Comparison of ENCODE assay signal across 11 cellular contexts in the genomic region with DNA sequence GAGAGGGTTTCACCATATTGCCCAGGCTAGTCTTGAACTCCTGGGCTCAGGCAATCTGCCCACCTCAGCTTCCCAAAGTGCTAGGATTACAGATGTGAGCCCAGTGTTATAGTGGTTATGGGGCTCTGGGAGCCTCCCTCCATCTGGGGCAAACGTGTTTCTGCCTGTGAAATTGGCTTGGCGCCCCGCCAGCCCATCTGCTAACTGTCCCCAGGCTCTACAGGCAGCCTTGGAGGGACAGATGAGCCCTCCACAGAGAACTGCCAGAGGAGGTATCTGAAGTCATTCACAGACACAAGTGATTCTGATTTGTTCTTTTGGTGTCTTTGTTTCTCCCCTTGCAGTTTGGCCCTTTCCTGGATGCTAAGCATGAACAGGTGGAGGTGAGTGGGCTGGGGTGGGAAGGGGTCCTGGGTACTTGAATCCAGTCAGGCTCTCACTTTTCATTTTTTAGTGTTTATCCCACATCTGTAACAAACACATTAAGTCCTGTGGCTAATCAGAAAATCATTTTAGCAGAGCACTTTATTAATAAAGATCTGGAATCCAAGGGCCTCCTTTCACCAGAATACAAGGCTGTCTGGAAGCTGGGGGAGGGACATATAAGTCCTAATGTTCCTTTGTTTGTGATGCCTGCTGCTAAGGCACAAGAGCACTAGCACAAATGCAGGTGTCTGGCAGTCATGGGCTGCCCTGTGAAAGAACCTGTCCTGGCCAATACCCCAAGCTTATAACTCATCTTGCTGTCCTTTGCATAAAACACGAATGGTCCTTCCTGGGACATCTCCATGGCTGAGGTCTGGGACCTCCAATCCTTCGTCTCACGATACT. TPM values are rescaled to one million over a fixed set of nuclear protein-coding genes. Genes with fewer than 3 reads are reported as not detected.
DNase-seq lines count a peak whose midpoint lies in the region; ATAC-seq and TF ChIP-seq lines count a peak whose summit lies in the region.
"Had no signal": no experiment of that assay in that cellular context is flagged by ENCODE, and none has a peak within 500 bp of the region (broad histone marks: within the 10 kb centered on the region; RNA-seq: fewer than 3 reads in every experiment).

No MANE protein-coding gene starts in this region.

- H3K27ac ChIP-seq in DND-41 (ENCODE audit: low read length) (no peak overlapping the region), esophagus squamous epithelium (peak overlapping the region in 3 of 4 donors; percentile 87 to 94 (median 88)), sigmoid colon (peak overlapping the region; percentile 89 to 95 (median 94)), GM23338 (ENCODE audit: low read depth) (no peak overlapping the region)
- H3K27ac ChIP-seq: foreskin keratinocyte had no signal

- H3K9me3 Mint-ChIP-seq in GM23338: no peaks in the 10 kb centered on the region
- no peaks in the 10 kb centered on the region for H3K9me3 Mint-ChIP-seq in activated naive CD8-positive, alpha-beta T cell treated with anti-CD3 and anti-CD28 coated beads, Interleukin-2, amount 50 U/mL, for 24 hours

- TF ChIP-seq CTCF in DND-41 (IDR thresholded peaks at IDR 0.05; ENCODE audit: borderline replicate concordance, extremely low read depth, low read length, poor library complexity, severe bottlenecking): no peak
- no peak for TF ChIP-seq CTCF in esophagus squamous epithelium (IDR thresholded peaks at IDR 0.05)
- TF ChIP-seq CTCF in sigmoid colon (IDR thresholded peaks at IDR 0.05): no peak
- TF ChIP-seq CTCF in GM23338 (conservative IDR thresholded peaks at IDR 0.05; ENCODE audit: low read depth in 2 of 2): no peak

- H3K36me3 Mint-ChIP-seq in GM23338 (ENCODE audit: low read depth): peaks cover 84% of the 10 kb centered on the region
- peaks cover 47% of the 10 kb centered on the region for H3K36me3 Mint-ChIP-seq in activated naive CD8-positive, alpha-beta T cell treated with anti-CD3 and anti-CD28 coated beads, Interleukin-2, amount 50 U/mL, for 24 hours (ENCODE audit: low read depth)

- ATAC-seq in DND-41 (ENCODE audit: insufficient read depth, low read depth) (peak; percentile 44; the same call in 2 of the 3 replicates), GM23338 (no peak), GM21619 (IDR thresholded peaks at IDR 0.05; ENCODE audit: unreplicated experiment) (no peak), GM19463 (IDR thresholded peaks at IDR 0.05; ENCODE audit: unreplicated experiment) (no peak)
- no peak for ATAC-seq in activated naive CD8-positive, alpha-beta T cell treated with anti-CD3 and anti-CD28 coated beads, Interleukin-2, amount 50 U/mL, for 24 hours
- ATAC-seq: foreskin keratinocyte had no signal

- H3K4me1 ChIP-seq in DND-41 (ENCODE audit: insufficient read depth, low read length) (no peaks in the 10 kb centered on the region), esophagus squamous epithelium (peaks cover 15 to 52% (median 37%) of the 10 kb centered on the region in 3 donors), sigmoid colon (peaks cover 0 to 55% (median 55%) of the 10 kb centered on the region in 4 donors), GM23338 (ENCODE audit: insufficient read depth) (no peaks in the 10 kb centered on the region)
- H3K4me1 ChIP-seq: foreskin keratinocyte, HAP-1 had no signal

- H3K27ac Mint-ChIP-seq in GM23338: no peak overlapping the region
- H3K27ac Mint-ChIP-seq in activated naive CD8-positive, alpha-beta T cell treated with anti-CD3 and anti-CD28 coated beads, Interleukin-2, amount 50 U/mL, for 24 hours: no peak overlapping the region

- H3K36me3 ChIP-seq in DND-41 (ENCODE audit: insufficient read depth, low read length): peaks cover 98% of the 10 kb centered on the region
- H3K36me3 ChIP-seq in esophagus squamous epithelium: peaks cover 0 to 66% (median 8%) of the 10 kb centered on the region in 3 donors
- H3K36me3 ChIP-seq in sigmoid colon: no peaks in the 10 kb centered on the region
- H3K36me3 ChIP-seq in GM23338 (ENCODE audit: insufficient read depth): peaks cover 41% of the 10 kb centered on the region

- 93% methylated on average over 3 of the region's 6 CpGs for WGBS in esophagus squamous epithelium, 2 donors
- 77 to 81% methylated on average over 6 of the region's 6 CpGs for WGBS in sigmoid colon, 2 donors

- H3K9me3 ChIP-seq in DND-41 (ENCODE audit: insufficient read depth, low read length, severe bottlenecking) (no peaks in the 10 kb centered on the region), esophagus squamous epithelium (no peaks in the 10 kb centered on the region), sigmoid colon (no peaks in the 10 kb centered on the region)
- H3K9me3 ChIP-seq: HAP-1 had no signal

- intact Hi-C loops in esophagus squamous epithelium (cut with DNase I): no loop called here
- intact Hi-C loops in sigmoid colon (cut with DNase I): no loop called here

- DNase-seq in DND-41 (peak; percentile 26), NCI-H446 treated with DMSO at 0.1 percent for 48 hours (lab: John Stamatoyannopoulos, UW) (peak; percentile 65), esophagus squamous epithelium (lab: John Stamatoyannopoulos, UW) (no peak), sigmoid colon (peak; percentile 76), GM23338 (ENCODE audit: low spot score) (no peak)
- no peak for DNase-seq in activated naive CD8-positive, alpha-beta T cell treated with anti-CD3 and anti-CD28 coated beads, Interleukin-2, amount 50 U/mL, for 24 hours
- DNase-seq: foreskin keratinocyte, NCI-H1417 treated with DMSO at 0.1 percent for 48 hours had no signal

- no peak for TF ChIP-seq EP300 in sigmoid colon (IDR thresholded peaks at IDR 0.05)

- peaks cover 30% of the 10 kb centered on the region; the same call in 1 of the 2 replicates for H3F3A ChIP-seq in GM23338 (replicated peaks; ENCODE audit: low read depth)

- H3K27me3 Mint-ChIP-seq in GM23338 (ENCODE audit: insufficient read depth, low read depth, poor library complexity): no peaks in the 10 kb centered on the region
- no peaks in the 10 kb centered on the region for H3K27me3 Mint-ChIP-seq in activated naive CD8-positive, alpha-beta T cell treated with anti-CD3 and anti-CD28 coated beads, Interleukin-2, amount 50 U/mL, for 24 hours

- no peak overlapping the region for H3K4me3 Mint-ChIP-seq in GM23338
- no peak overlapping the region for H3K4me3 Mint-ChIP-seq in activated naive CD8-positive, alpha-beta T cell treated with anti-CD3 and anti-CD28 coated beads, Interleukin-2, amount 50 U/mL, for 24 hours

- H3K4me3 ChIP-seq in DND-41 (ENCODE audit: low read depth in 1 of 2, low read length in 2 of 2) (no peak overlapping the region), esophagus squamous epithelium (no peak overlapping the region), sigmoid colon (no peak overlapping the region), GM23338 (no peak overlapping the region)
- H3K4me3 ChIP-seq: HAP-1 had no signal

- H3K4me1 Mint-ChIP-seq in GM23338: peaks cover 9% of the 10 kb centered on the region; the same call in 2 of the 3 replicates
- H3K4me1 Mint-ChIP-seq in activated naive CD8-positive, alpha-beta T cell treated with anti-CD3 and anti-CD28 coated beads, Interleukin-2, amount 50 U/mL, for 24 hours: no peaks in the 10 kb centered on the region

- no peak overlapping the region for H3K9ac ChIP-seq in DND-41 (ENCODE audit: low read depth, low read length)

- no peak overlapping the region for H3K4me2 ChIP-seq in DND-41 (ENCODE audit: insufficient read depth, low read length)
- H3K4me2 ChIP-seq in GM23338: no peak overlapping the region

- no peaks in the 10 kb centered on the region for H3K27me3 ChIP-seq in DND-41 (ENCODE audit: insufficient read depth, low read length, poor library complexity)
- H3K27me3 ChIP-seq in esophagus squamous epithelium: no peaks in the 10 kb centered on the region
- H3K27me3 ChIP-seq in sigmoid colon: no peaks in the 10 kb centered on the region
- H3K27me3 ChIP-seq in GM23338 (ENCODE audit: insufficient read depth): no peaks in the 10 kb centered on the region
- H3K27me3 ChIP-seq: foreskin keratinocyte had no signal

- no peaks in the 10 kb centered on the region for H3K9me2 ChIP-seq in GM23338 (ENCODE audit: insufficient read depth)

- H3K79me2 ChIP-seq in DND-41 (ENCODE audit: insufficient read depth, low read length) (no peaks in the 10 kb centered on the region), GM23338 (replicated peaks; ENCODE audit: insufficient read depth) (no peaks in the 10 kb centered on the region)

- no peak for TF ChIP-seq POLR2A in esophagus squamous epithelium (IDR thresholded peaks at IDR 0.05)
- TF ChIP-seq POLR2A in sigmoid colon (IDR thresholded peaks at IDR 0.05): no peak

- no peak overlapping the region for H2AFZ ChIP-seq in DND-41 (ENCODE audit: low read depth, low read length)
- H2AFZ ChIP-seq in GM23338: no peak overlapping the region

- H4K20me1 ChIP-seq in DND-41 (ENCODE audit: insufficient read depth, low read length): peaks cover 4% of the 10 kb centered on the region; the same call in 1 of the 2 replicates
- H4K20me1 ChIP-seq in GM23338 (replicated peaks; ENCODE audit: insufficient read depth): peaks cover 7% of the 10 kb centered on the region; the same call in 1 of the 2 replicates

TF ChIP-seq in GM23338, 12 proteins besides CTCF, POLR2A, EP300 and RAD21 (continues in another document):
- TF ChIP-seq POLR2AphosphoS5 (IDR thresholded peaks at IDR 0.05; ENCODE audit: low read depth) (no peak), CREB1 (CRISPR knock-in tag; IDR thresholded peaks at IDR 0.05; ENCODE audit: low read depth) (no peak)

RNA-seq across cellular contexts. Expression of a gene that starts 25.7 kb away (rescaled TPM):
- total RNA-seq in esophagus squamous epithelium (10 to 100 TPM in 1 of 4 donors, 1 to 10 TPM in 2, under 1 TPM in 1; 0.76 to 11.4 (median 5.6) TPM), sigmoid colon (10 to 100 TPM; 11.0 to 29.1 (median 16.5) TPM)
- polyA plus RNA-seq in sigmoid colon (10 to 100 TPM in 2 of 3 donors, 1 to 10 TPM in 1; 8.8 to 15.0 (median 11.4) TPM), GM23338 (2016; fragmentation: Nextera tagmentation; extraction: Ambion mirVana) (16.1 and 18.2 TPM in 2 replicates)
- total RNA-seq in GM23338 (2014; rRNA removed; shearing (Covaris generic)): 17.7 and 19.0 TPM in 2 replicates

RNA-seq across cellular contexts. Expression of a gene that starts 27.2 kb away (rescaled TPM):
- total RNA-seq in esophagus squamous epithelium (10 to 100 TPM in 2 of 4 donors, 1 to 10 TPM in 2; 3.1 to 14.1 (median 10.4) TPM), sigmoid colon (1 to 10 TPM; 3.6 to 8.8 (median 4.8) TPM)
- polyA plus RNA-seq in sigmoid colon (10 to 100 TPM in 1 of 3 donors, 1 to 10 TPM in 2; 4.6 to 13.4 (median 5.4) TPM), GM23338 (2016; fragmentation: Nextera tagmentation; extraction: Ambion mirVana) (17.4 and 22.5 TPM in 2 replicates)
- total RNA-seq in GM23338 (2014; rRNA removed; shearing (Covaris generic)): 25.9 and 30.4 TPM in 2 replicates

RNA-seq across cellular contexts. Expression of a gene that starts 44.7 kb away (rescaled TPM):
- total RNA-seq in esophagus squamous epithelium: 10 to 100 TPM; 18.7 to 35.3 (median 23.8) TPM
- 10 to 100 TPM; 28.5 to 51.2 (median 40.5) TPM for total RNA-seq in sigmoid colon
- polyA plus RNA-seq in sigmoid colon: 10 to 100 TPM; 13.8 to 25.4 (median 14.1) TPM
- 54.1 and 59.0 TPM in 2 replicates for total RNA-seq in GM23338 (2014; rRNA removed; shearing (Covaris generic))
- 64.3 and 66.4 TPM in 2 replicates for polyA plus RNA-seq in GM23338 (2016; fragmentation: Nextera tagmentation; extraction: Ambion mirVana)

Comparison
In these comparisons a context has a peak if more than half of its experiments do, and no peak if none do; other contexts are left out.
1. DNase-seq: peak in DND-41 (single experiment), NCI-H446 treated with DMSO at 0.1 percent for 48 hours (single experiment) and sigmoid colon (single experiment); none in esophagus squamous epithelium (single experiment), GM23338 (single experiment) and activated naive CD8-positive, alpha-beta T cell treated with anti-CD3 and anti-CD28 coated beads, Interleukin-2, amount 50 U/mL, for 24 hours (single experiment).
2. H3K27ac ChIP-seq: peak in esophagus squamous epithelium (3 of 4) and sigmoid colon (4 of 4); none in DND-41 (single experiment) and GM23338 (single experiment).